1 cellular context compared by ENCODE assay signal in the genomic region with DNA sequence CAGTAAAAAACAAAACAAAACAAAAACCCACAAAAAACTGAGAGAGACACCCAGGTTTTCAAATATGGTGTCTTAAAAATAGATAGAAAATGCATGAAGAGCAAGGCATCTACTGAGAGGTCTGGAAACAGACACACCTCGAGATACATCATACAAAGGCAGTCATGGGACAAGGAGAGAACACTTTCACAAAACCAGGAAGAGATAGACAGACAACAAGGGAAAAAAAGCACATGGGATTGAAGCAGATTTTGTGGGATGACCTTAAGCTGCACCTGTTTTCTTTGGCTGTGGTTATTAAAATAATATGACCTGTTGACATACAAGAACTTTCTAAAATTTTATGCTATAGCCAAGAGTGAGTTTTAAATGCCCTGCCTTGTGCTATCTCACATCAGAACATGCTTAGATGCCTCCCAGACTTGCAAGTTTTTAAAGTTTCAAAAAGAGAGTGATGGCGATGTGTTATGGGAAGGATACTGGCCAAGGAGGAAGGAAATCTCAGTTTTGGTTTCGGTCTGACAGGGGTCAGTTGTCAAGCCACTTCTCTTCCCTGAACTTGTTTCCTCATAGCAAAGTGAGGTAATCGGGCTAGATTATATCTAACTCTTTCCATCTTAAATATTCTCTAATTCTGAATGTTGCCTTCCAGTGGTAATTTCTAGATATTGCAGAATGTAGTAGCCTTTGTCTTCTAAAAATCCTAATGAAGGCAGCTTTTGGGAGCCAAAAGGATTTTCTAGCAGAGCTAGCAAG.
TF ChIP-seq lines count a peak whose summit lies in the region.
"Not testable (repeated sequence)": the region's sequence is repeated elsewhere in the genome, so short reads cannot be mapped to it uniquely, and the experiment has no call there.

No MANE protein-coding gene starts in this region.

TF ChIP-seq in K562, 482 proteins besides CTCF, POLR2A, EP300 and RAD21:
- TF ChIP-seq ZNF592 (IDR thresholded peaks at IDR 0.05), result peak; percentile 55
- peak; percentile 63; the same call in 1 of the 2 replicates for TF ChIP-seq PKNOX1 (IDR thresholded peaks at IDR 0.05)
- TF ChIP-seq, protein P1, sequence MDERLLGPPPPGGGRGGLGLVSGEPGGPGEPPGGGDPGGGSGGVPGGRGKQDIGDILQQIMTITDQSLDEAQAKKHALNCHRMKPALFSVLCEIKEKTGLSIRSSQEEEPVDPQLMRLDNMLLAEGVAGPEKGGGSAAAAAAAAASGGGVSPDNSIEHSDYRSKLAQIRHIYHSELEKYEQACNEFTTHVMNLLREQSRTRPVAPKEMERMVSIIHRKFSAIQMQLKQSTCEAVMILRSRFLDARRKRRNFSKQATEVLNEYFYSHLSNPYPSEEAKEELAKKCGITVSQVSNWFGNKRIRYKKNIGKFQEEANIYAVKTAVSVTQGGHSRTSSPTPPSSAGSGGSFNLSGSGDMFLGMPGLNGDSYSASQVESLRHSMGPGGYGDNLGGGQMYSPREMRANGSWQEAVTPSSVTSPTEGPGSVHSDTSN (CRISPR knock-in tag; IDR thresholded peaks at IDR 0.05; ENCODE audit: low read depth), result not testable (repeated sequence)
- TF ChIP-seq, protein P1 (tag; conservative IDR thresholded peaks at IDR 0.05; ENCODE audit: low read depth), result peak; percentile 22; the same call in 1 of the 2 replicates
- TF ChIP-seq, protein P2, sequence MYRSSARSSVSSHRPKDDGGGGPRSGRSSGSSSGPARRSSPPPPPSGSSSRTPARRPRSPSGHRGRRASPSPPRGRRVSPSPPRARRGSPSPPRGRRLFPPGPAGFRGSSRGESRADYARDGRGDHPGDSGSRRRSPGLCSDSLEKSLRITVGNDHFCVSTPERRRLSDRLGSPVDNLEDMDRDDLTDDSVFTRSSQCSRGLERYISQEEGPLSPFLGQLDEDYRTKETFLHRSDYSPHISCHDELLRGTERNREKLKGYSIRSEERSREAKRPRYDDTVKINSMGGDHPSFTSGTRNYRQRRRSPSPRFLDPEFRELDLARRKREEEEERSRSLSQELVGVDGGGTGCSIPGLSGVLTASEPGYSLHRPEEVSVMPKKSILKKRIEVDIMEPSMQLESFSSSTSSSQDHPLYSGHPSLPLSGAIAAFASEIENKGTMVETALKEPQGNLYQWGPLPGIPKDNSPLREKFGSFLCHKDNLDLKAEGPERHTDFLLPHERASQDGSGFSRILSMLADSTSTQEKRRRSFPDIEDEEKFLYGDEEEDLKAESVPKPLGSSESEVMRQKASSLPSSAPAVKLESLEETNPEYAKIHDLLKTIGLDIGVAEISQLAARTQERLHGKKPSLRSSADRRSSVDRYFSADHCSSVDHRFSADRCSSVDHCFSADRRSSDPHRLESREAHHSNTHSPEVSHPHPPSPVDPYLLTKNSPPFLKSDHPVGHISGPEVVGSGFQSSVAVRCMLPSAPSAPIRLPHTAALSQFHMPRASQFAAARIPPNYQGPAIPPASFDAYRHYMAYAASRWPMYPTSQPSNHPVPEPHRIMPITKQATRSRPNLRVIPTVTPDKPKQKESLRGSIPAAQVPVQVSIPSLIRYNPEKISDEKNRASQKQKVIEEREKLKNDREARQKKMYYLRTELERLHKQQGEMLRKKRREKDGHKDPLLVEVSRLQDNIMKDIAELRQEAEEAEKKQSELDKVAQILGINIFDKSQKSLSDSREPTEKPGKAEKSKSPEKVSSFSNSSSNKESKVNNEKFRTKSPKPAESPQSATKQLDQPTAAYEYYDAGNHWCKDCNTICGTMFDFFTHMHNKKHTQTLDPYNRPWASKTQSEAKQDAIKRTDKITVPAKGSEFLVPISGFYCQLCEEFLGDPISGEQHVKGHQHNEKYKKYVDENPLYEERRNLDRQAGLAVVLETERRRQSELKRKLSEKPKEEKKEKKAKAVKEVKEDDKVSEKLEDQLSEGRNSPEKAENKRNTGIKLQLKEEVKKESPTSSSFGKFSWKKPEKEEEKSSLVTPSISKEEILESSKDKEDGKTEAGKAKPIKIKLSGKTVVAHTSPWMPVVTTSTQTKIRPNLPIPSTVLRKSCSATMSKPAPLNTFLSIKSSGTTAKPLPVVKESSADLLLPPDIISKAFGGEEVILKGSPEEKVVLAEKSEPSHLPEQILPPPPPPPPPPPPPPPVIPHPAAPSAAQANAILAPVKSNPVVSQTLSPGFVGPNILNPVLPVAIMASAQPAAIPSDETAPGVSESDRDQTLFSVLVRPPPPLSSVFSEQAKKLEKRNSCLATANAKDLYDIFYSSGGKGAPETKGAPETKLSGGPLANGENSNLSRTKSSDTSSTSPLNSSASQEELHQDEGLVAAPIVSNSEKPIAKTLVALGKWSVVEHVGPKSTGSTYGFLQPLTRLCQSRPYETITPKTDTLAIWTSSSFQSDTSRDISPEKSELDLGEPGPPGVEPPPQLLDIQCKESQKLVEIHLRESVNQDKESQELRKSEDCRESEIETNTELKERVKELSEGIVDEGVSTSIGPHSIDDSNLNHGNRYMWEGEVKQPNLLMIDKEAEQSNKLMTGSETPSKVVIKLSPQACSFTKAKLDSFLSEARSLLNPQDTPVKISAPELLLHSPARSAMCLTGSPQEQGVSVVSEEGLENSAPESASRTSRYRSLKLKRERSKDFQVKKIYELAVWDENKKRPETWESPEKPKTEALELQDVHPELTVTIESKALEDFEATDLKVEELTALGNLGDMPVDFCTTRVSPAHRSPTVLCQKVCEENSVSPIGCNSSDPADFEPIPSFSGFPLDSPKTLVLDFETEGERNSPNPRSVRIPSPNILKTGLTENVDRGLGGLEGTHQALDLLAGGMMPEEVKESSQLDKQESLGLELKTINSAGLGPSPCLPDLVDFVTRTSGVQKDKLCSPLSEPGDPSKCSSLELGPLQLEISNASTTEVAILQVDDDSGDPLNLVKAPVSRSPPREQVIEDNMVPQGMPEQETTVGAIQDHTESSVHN (IDR thresholded peaks at IDR 0.05; ENCODE audit: borderline replicate concordance in 1 of 2, low read depth in 1 of 2), result peak in 1 of 2 experiments; percentile 82; a peak in 2 of 4 replicates
- TF ChIP-seq RCOR1 (IDR thresholded peaks at IDR 0.05; ENCODE audit: borderline replicate concordance in 1 of 2, low read depth in 2 of 2, low read length in 2 of 2), result peak in 1 of 2 experiments; percentile 83; a peak in 2 of 4 replicates
- peak; percentile 64 for TF ChIP-seq JUND (IDR thresholded peaks at IDR 0.05; ENCODE audit: borderline replicate concordance, low read depth, low read length)
- peak; percentile 69; the same call in 2 of the 3 replicates for TF ChIP-seq JUND (tag; IDR thresholded peaks at IDR 0.05; ENCODE audit: borderline replicate concordance, low read depth, low read length)
- peak; percentile 28; the same call in 1 of the 2 replicates for TF ChIP-seq SPI1 (IDR thresholded peaks at IDR 0.05; ENCODE audit: borderline replicate concordance, low read depth, low read length)
- TF ChIP-seq NR2C1 (IDR thresholded peaks at IDR 0.05); ATF3 (CRISPR knock-in tag; conservative IDR thresholded peaks at IDR 0.05); JUN (CRISPR knock-in tag; IDR thresholded peaks at IDR 0.05; ENCODE audit: borderline replicate concordance); NR2C2 (CRISPR knock-in tag; IDR thresholded peaks at IDR 0.05); CEBPG (CRISPR knock-in tag; IDR thresholded peaks at IDR 0.05): not testable (repeated sequence)
- TF ChIP-seq NR2C1 (tag; IDR thresholded peaks at IDR 0.05), result peak; percentile 72
- peak; percentile 93 for TF ChIP-seq ATF7 (IDR thresholded peaks at IDR 0.05)
- TF ChIP-seq ATF3 (IDR thresholded peaks at IDR 0.05), result peak; percentile 68
- TF ChIP-seq CEBPB (tag; IDR thresholded peaks at IDR 0.05), result peak; percentile 75
- peak; percentile 54; the same call in 1 of the 2 replicates for TF ChIP-seq JUN (IDR thresholded peaks at IDR 0.05; ENCODE audit: borderline replicate concordance, low read depth, low read length)
- TF ChIP-seq CTBP1 (IDR thresholded peaks at IDR 0.05; ENCODE audit: borderline replicate concordance), result peak; percentile 40; the same call in 1 of the 2 replicates
- peak; percentile 77 for TF ChIP-seq NR2C2 (tag; IDR thresholded peaks at IDR 0.05)
- TF ChIP-seq MEIS2 (IDR thresholded peaks at IDR 0.05; ENCODE audit: partially characterized antibody), result peak; percentile 32
- TF ChIP-seq CEBPG (tag; conservative IDR thresholded peaks at IDR 0.05 in 1 of 2, IDR thresholded peaks at IDR 0.05 in 1 of 2), result peak; percentile 57 to 61
- TF ChIP-seq KDM1A (IDR thresholded peaks at IDR 0.05), result peak in 1 of 2 experiments; percentile 37; a peak in 1 of 4 replicates
TF ChIP-seq in K562: peak in this region for 17; not testable (repeated sequence) for 465.
